In genomic region chr2:219451626-219452360, GRCh38 we compare ENCODE assay signal across 1 cellular context.
TF ChIP-seq lines count a peak whose summit lies in the region.

No MANE protein-coding gene starts in this region.

TF ChIP-seq in HCT116, 20 proteins besides CTCF, POLR2A, EP300 and RAD21 (continued from another document):
- TF ChIP-seq REST (IDR thresholded peaks at IDR 0.05; ENCODE audit: low read depth) (no peak), JUND (IDR thresholded peaks at IDR 0.05) (no peak), CEBPB (IDR thresholded peaks at IDR 0.05; ENCODE audit: low read depth) (no peak), FOSL1 (IDR thresholded peaks at IDR 0.05; ENCODE audit: low read depth) (no peak), ZNF274 (IDR thresholded peaks at IDR 0.05; ENCODE audit: low read depth, low read length) (no peak), EZH2 (IDR thresholded peaks at IDR 0.05) (no peak), POLR2AphosphoS5 (IDR thresholded peaks at IDR 0.05; ENCODE audit: low read depth, low read length) (peak; percentile 18; the same call in 1 of the 2 replicates), ELF1 (IDR thresholded peaks at IDR 0.05; ENCODE audit: borderline replicate concordance, low read depth) (no peak), ZFX (IDR thresholded peaks at IDR 0.05) (no peak), ZBTB33 (IDR thresholded peaks at IDR 0.05; ENCODE audit: extremely low read depth, insufficient replicate concordance, low read length) (no peak), EZH2phosphoT487 (IDR thresholded peaks at IDR 0.05; ENCODE audit: borderline replicate concordance) (no peak)
- TF ChIP-seq, protein P1, sequence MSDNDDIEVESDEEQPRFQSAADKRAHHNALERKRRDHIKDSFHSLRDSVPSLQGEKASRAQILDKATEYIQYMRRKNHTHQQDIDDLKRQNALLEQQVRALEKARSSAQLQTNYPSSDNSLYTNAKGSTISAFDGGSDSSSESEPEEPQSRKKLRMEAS (IDR thresholded peaks at IDR 0.05), result no peak
